1 cellular context compared by ENCODE assay signal in the genomic region with DNA sequence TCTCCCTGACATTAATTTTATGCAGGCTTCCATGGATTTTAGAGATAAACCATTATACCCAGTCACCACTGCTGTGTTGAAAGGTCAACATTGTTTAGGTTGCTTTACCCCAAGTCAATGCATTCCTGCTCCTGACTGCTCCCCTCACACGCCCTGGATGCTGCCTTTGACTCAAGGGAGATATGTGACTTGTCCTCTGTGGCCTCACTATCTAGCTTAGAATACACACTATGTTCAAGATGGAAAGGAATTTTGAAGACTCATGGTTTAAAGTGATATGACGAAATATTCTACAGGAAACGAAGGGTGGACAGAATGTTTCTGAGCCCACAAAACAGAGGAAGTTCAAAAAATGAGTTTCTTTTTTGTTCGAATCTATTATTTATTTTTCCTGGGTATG.
TF ChIP-seq lines count a peak whose summit lies in the region.

No MANE protein-coding gene starts in this region.

TF ChIP-seq in H1, 55 proteins besides CTCF, POLR2A, EP300 and RAD21:
- no peak for TF ChIP-seq POLR2AphosphoS5 (IDR thresholded peaks at IDR 0.05; ENCODE audit: low read depth, low read length)
- no peak for TF ChIP-seq GTF2F1 (IDR thresholded peaks at IDR 0.05; ENCODE audit: borderline replicate concordance, low read depth, low read length)
- TF ChIP-seq TCF12 (IDR thresholded peaks at IDR 0.05; ENCODE audit: low read depth, low read length): no peak
- no peak for TF ChIP-seq PHF8 (conservative IDR thresholded peaks at IDR 0.05; ENCODE audit: low read depth, low read length)
- TF ChIP-seq SP1 (IDR thresholded peaks at IDR 0.05; ENCODE audit: low read depth, low read length): no peak
- TF ChIP-seq GABPA (IDR thresholded peaks at IDR 0.05; ENCODE audit: borderline replicate concordance, insufficient read depth, low read length): no peak
- TF ChIP-seq, protein P1, sequence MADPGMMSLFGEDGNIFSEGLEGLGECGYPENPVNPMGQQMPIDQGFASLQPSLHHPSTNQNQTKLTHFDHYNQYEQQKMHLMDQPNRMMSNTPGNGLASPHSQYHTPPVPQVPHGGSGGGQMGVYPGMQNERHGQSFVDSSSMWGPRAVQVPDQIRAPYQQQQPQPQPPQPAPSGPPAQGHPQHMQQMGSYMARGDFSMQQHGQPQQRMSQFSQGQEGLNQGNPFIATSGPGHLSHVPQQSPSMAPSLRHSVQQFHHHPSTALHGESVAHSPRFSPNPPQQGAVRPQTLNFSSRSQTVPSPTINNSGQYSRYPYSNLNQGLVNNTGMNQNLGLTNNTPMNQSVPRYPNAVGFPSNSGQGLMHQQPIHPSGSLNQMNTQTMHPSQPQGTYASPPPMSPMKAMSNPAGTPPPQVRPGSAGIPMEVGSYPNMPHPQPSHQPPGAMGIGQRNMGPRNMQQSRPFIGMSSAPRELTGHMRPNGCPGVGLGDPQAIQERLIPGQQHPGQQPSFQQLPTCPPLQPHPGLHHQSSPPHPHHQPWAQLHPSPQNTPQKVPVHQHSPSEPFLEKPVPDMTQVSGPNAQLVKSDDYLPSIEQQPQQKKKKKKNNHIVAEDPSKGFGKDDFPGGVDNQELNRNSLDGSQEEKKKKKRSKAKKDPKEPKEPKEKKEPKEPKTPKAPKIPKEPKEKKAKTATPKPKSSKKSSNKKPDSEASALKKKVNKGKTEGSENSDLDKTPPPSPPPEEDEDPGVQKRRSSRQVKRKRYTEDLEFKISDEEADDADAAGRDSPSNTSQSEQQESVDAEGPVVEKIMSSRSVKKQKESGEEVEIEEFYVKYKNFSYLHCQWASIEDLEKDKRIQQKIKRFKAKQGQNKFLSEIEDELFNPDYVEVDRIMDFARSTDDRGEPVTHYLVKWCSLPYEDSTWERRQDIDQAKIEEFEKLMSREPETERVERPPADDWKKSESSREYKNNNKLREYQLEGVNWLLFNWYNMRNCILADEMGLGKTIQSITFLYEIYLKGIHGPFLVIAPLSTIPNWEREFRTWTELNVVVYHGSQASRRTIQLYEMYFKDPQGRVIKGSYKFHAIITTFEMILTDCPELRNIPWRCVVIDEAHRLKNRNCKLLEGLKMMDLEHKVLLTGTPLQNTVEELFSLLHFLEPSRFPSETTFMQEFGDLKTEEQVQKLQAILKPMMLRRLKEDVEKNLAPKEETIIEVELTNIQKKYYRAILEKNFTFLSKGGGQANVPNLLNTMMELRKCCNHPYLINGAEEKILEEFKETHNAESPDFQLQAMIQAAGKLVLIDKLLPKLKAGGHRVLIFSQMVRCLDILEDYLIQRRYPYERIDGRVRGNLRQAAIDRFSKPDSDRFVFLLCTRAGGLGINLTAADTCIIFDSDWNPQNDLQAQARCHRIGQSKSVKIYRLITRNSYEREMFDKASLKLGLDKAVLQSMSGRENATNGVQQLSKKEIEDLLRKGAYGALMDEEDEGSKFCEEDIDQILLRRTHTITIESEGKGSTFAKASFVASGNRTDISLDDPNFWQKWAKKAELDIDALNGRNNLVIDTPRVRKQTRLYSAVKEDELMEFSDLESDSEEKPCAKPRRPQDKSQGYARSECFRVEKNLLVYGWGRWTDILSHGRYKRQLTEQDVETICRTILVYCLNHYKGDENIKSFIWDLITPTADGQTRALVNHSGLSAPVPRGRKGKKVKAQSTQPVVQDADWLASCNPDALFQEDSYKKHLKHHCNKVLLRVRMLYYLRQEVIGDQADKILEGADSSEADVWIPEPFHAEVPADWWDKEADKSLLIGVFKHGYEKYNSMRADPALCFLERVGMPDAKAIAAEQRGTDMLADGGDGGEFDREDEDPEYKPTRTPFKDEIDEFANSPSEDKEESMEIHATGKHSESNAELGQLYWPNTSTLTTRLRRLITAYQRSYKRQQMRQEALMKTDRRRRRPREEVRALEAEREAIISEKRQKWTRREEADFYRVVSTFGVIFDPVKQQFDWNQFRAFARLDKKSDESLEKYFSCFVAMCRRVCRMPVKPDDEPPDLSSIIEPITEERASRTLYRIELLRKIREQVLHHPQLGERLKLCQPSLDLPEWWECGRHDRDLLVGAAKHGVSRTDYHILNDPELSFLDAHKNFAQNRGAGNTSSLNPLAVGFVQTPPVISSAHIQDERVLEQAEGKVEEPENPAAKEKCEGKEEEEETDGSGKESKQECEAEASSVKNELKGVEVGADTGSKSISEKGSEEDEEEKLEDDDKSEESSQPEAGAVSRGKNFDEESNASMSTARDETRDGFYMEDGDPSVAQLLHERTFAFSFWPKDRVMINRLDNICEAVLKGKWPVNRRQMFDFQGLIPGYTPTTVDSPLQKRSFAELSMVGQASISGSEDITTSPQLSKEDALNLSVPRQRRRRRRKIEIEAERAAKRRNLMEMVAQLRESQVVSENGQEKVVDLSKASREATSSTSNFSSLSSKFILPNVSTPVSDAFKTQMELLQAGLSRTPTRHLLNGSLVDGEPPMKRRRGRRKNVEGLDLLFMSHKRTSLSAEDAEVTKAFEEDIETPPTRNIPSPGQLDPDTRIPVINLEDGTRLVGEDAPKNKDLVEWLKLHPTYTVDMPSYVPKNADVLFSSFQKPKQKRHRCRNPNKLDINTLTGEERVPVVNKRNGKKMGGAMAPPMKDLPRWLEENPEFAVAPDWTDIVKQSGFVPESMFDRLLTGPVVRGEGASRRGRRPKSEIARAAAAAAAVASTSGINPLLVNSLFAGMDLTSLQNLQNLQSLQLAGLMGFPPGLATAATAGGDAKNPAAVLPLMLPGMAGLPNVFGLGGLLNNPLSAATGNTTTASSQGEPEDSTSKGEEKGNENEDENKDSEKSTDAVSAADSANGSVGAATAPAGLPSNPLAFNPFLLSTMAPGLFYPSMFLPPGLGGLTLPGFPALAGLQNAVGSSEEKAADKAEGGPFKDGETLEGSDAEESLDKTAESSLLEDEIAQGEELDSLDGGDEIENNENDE (IDR thresholded peaks at IDR 0.05; ENCODE audit: insufficient replicate concordance, low read length): no peak
- TF ChIP-seq, protein P2, sequence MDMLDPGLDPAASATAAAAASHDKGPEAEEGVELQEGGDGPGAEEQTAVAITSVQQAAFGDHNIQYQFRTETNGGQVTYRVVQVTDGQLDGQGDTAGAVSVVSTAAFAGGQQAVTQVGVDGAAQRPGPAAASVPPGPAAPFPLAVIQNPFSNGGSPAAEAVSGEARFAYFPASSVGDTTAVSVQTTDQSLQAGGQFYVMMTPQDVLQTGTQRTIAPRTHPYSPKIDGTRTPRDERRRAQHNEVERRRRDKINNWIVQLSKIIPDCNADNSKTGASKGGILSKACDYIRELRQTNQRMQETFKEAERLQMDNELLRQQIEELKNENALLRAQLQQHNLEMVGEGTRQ (IDR thresholded peaks at IDR 0.05; ENCODE audit: low read length): no peak
- TF ChIP-seq CHD2 (IDR thresholded peaks at IDR 0.05; ENCODE audit: low read length): no peak
- no peak for TF ChIP-seq RNF2 (IDR thresholded peaks at IDR 0.05; ENCODE audit: borderline replicate concordance, low read depth, low read length, missing control alignments, poor library complexity, severe bottlenecking)
- TF ChIP-seq SRF (IDR thresholded peaks at IDR 0.05; ENCODE audit: low read depth, low read length): no peak
- TF ChIP-seq TAF1 (IDR thresholded peaks at IDR 0.05; ENCODE audit: low read depth, low read length): no peak
- no peak for TF ChIP-seq KDM4A (IDR thresholded peaks at IDR 0.05; ENCODE audit: low read depth, low read length, severe bottlenecking)
- no peak for TF ChIP-seq ASH2L (IDR thresholded peaks at IDR 0.05; ENCODE audit: low read length)
- no peak for TF ChIP-seq BRCA1 (IDR thresholded peaks at IDR 0.05; ENCODE audit: low read depth, low read length)
- TF ChIP-seq NANOG (IDR thresholded peaks at IDR 0.05; ENCODE audit: insufficient read depth, low read depth, low read length, poor library complexity, severe bottlenecking): no peak
- no peak for TF ChIP-seq TBP (IDR thresholded peaks at IDR 0.05; ENCODE audit: low read depth, low read length)
- TF ChIP-seq CTBP2 (IDR thresholded peaks at IDR 0.05; ENCODE audit: borderline replicate concordance, insufficient read depth, insufficient read length, low read length): no peak
- no peak for TF ChIP-seq YY1 (IDR thresholded peaks at IDR 0.05; ENCODE audit: low read depth, low read length)
- no peak for TF ChIP-seq BCL11A (IDR thresholded peaks at IDR 0.05; ENCODE audit: low read depth in 2 of 2, low read length in 2 of 2)
